In genomic region chr1:153545067-153546055, GRCh38 we compare ENCODE assay signal across 8 cellular contexts. TPM values are rescaled to one million over a fixed set of nuclear protein-coding genes. Genes with fewer than 3 reads are reported as not detected.
DNase-seq lines count a peak whose midpoint lies in the region; ATAC-seq, FAIRE-seq and TF ChIP-seq lines count a peak whose summit lies in the region.

TSS of gene S100A4 (minus strand) at chr1:153545806. CDS start at chr1:153544794, 1,012 bp downstream.

- H3K36me3 ChIP-seq in duodenal mucosa (ENCODE audit: control insufficient read depth in 1 of 2, insufficient read depth in 2 of 2, low read length in 2 of 2) (no peaks in the 10 kb centered on the region), lung (ENCODE audit: control insufficient read depth in 2 of 2, insufficient read depth in 2 of 2, low read length in 2 of 2) (peaks cover 0 to 3% of the 10 kb centered on the region in 2 donors)

- ATAC-seq in HG03196 (IDR thresholded peaks at IDR 0.05; ENCODE audit: unreplicated experiment), result peak; percentile 49
- ATAC-seq in lung (ENCODE audit: insufficient read depth, low FRiP score), result peak; percentile 88
- no peak for ATAC-seq in GM21619 (IDR thresholded peaks at IDR 0.05; ENCODE audit: unreplicated experiment)

- H3K9me3 ChIP-seq in duodenal mucosa (ENCODE audit: control insufficient read depth in 1 of 2, low read length in 2 of 2) (no peaks in the 10 kb centered on the region), lung (ENCODE audit: control insufficient read depth in 2 of 2, insufficient read depth in 1 of 2, low read length in 1 of 2) (no peaks in the 10 kb centered on the region)

- no peaks in the 10 kb centered on the region for H3K27me3 ChIP-seq in duodenal mucosa (ENCODE audit: control insufficient read depth in 1 of 2, insufficient read depth in 2 of 2, low read length in 2 of 2)
- H3K27me3 ChIP-seq in lung (ENCODE audit: control insufficient read depth, insufficient read depth), result no peaks in the 10 kb centered on the region

- FAIRE-seq in G401.6 (lab: Jason Lieb, UNC), result peak; percentile 96

- peak within 1 kb of the TSS; percentile 67 to 78 for H3K4me3 ChIP-seq in duodenal mucosa (ENCODE audit: low read depth in 1 of 2, low read length in 2 of 2)
- peak within 1 kb of the TSS; percentile 40 for H3K4me3 ChIP-seq in lung

- H3K9ac ChIP-seq in duodenal mucosa (ENCODE audit: low read depth in 1 of 2, low read length in 2 of 2), result peak within 1 kb of the TSS; percentile 76 to 85

- DNase-seq in NCI-H774 (lab: John Stamatoyannopoulos, UW) (peak; percentile 67), lung (ENCODE audit: low spot score) (peak; percentile 97)
- DNase-seq in activated CD4-positive, alpha-beta T cell treated with anti-CD3 and anti-CD28 coated beads, Interleukin-2, amount 50 U/mL, for 4 hours, result peak; percentile 90
- DNase-seq in stimulated activated CD4-positive, alpha-beta T cell treated with anti-CD3 and anti-CD28 coated beads, TNF-alpha, amount 100 ng/mL, for 24 hours (ENCODE audit: low read depth in 3 of 3), result peak; percentile 90 to 96 (median 90)

- WGBS in lung, 2 donors, result 12 to 14% methylated on average over 19 of the region's 19 CpGs

- peaks cover 49 to 63% of the 10 kb centered on the region in 2 donors for H3K4me1 ChIP-seq in duodenal mucosa (ENCODE audit: control insufficient read depth in 1 of 2, insufficient read depth in 2 of 2, low read length in 2 of 2)
- H3K4me1 ChIP-seq in lung (ENCODE audit: control insufficient read depth in 2 of 2, insufficient read depth in 2 of 2, low read length in 2 of 2), result peaks cover 3 to 64% of the 10 kb centered on the region in 2 donors

- TF ChIP-seq CTCF in lung (IDR thresholded peaks at IDR 0.05; ENCODE audit: control extremely low read depth, extremely low read depth), result no peak

- H3K27ac ChIP-seq in duodenal mucosa (ENCODE audit: low read depth, low read length) (peak within 1 kb of the TSS; percentile 76), lung (ENCODE audit: low read depth in 1 of 2, low read length in 1 of 2) (peak within 1 kb of the TSS; percentile 43 to 96)

RNA-seq across cellular contexts. Expression of gene S100A4, which starts in this region (rescaled TPM):
- total RNA-seq in lung, result 100 to 1,000 TPM in 1 of 2 donors, 10 to 100 TPM in 1; 44.0 to 665 TPM
- polyA plus RNA-seq in lung, result 1,000 to 10,000 TPM in 1 of 2 donors, 100 to 1,000 TPM in 1; 860 to 2,351 TPM
